ENCODE assay signal across 9 cellular contexts in genomic region chr1:204307334-204307883, GRCh38. TPM values are rescaled to one million over a fixed set of nuclear protein-coding genes. Genes with fewer than 3 reads are reported as not detected.
DNase-seq lines count a peak whose midpoint lies in the region; ATAC-seq lines count a peak whose summit lies in the region.
"Had no signal": no experiment of that assay in that cellular context is flagged by ENCODE, and none has a peak within 500 bp of the region (broad histone marks: within the 10 kb centered on the region; RNA-seq: fewer than 3 reads in every experiment).

No MANE protein-coding gene starts in this region.

- H3K9ac ChIP-seq in adipocyte (ENCODE audit: low read length) = peak overlapping the region; percentile 40

- H3K27me3 ChIP-seq in adipocyte (replicated peaks; ENCODE audit: control insufficient read depth, insufficient read depth, low read length) = peaks cover 13% of the 10 kb centered on the region

- H3K9me3 Mint-ChIP-seq in activated naive CD4-positive, alpha-beta T cell treated with anti-CD3 and anti-CD28 coated beads, Interleukin-2, amount 10 ng/mL, durations not matched to agents 7 days and 5 days = no peaks in the 10 kb centered on the region

- no peaks in the 10 kb centered on the region for H3K4me1 Mint-ChIP-seq in activated naive CD4-positive, alpha-beta T cell treated with anti-CD3 and anti-CD28 coated beads, Interleukin-2, amount 10 ng/mL, durations not matched to agents 7 days and 5 days

- no peaks in the 10 kb centered on the region for H3K9me3 ChIP-seq in adipocyte (ENCODE audit: control insufficient read depth, low read length)

- DNase-seq in DMS 273 (lab: John Stamatoyannopoulos, UW; ENCODE audit: unreplicated experiment) = peak; percentile 63
- no peak for DNase-seq in DMS 273 treated with DMSO at 0.1 percent for 48 hours (lab: John Stamatoyannopoulos, UW)
- DNase-seq in adipocyte (ENCODE audit: low read depth) = peak; percentile 73
- peak; percentile 79 for DNase-seq in islet precursor cell
- no peak for DNase-seq in activated naive CD4-positive, alpha-beta T cell treated with anti-CD3 and anti-CD28 coated beads, Interleukin-2, amount 10 ng/mL, durations not matched to agents 7 days and 5 days

- H3K4me3 ChIP-seq in adipocyte (ENCODE audit: low read length) = peak overlapping the region; percentile 58

- CTCF ChIA-PET in activated naive CD4-positive, alpha-beta T cell treated with anti-CD3 and anti-CD28 coated beads, Interleukin-2, amount 10 ng/mL, durations not matched to agents 7 days and 5 days (lab: Charles Lee) = interaction anchor here (1.1 to 1.7 kb wide), 2 partner anchors 17 to 91 kb away, joined by 4 to 5 read pairs; no protein-coding TSS in a partner anchor

- no peaks in the 10 kb centered on the region for H3K36me3 ChIP-seq in adipocyte (ENCODE audit: control insufficient read depth, insufficient read depth, low read length, severe bottlenecking)

- H3K4me3 Mint-ChIP-seq in activated naive CD4-positive, alpha-beta T cell treated with anti-CD3 and anti-CD28 coated beads, Interleukin-2, amount 10 ng/mL, durations not matched to agents 7 days and 5 days = no peak overlapping the region

- H3K27me3 Mint-ChIP-seq in activated naive CD4-positive, alpha-beta T cell treated with anti-CD3 and anti-CD28 coated beads, Interleukin-2, amount 10 ng/mL, durations not matched to agents 7 days and 5 days = peaks cover 36% of the 10 kb centered on the region

- ATAC-seq in GM19023 (IDR thresholded peaks at IDR 0.05; ENCODE audit: unreplicated experiment) (no peak), GM21423 (IDR thresholded peaks at IDR 0.05; ENCODE audit: unreplicated experiment) (no peak)

- H3K27ac ChIP-seq in temporal lobe (ENCODE audit: low read depth, low read length) = peak overlapping the region; percentile 52
- H3K27ac ChIP-seq: 22Rv1 had no signal

- no peak overlapping the region for H3K27ac Mint-ChIP-seq in activated naive CD4-positive, alpha-beta T cell treated with anti-CD3 and anti-CD28 coated beads, Interleukin-2, amount 10 ng/mL, durations not matched to agents 7 days and 5 days

- peaks cover 17% of the 10 kb centered on the region for H3K4me1 ChIP-seq in adipocyte (ENCODE audit: control insufficient read depth, insufficient read depth, low read length)

- H3K36me3 Mint-ChIP-seq in activated naive CD4-positive, alpha-beta T cell treated with anti-CD3 and anti-CD28 coated beads, Interleukin-2, amount 10 ng/mL, durations not matched to agents 7 days and 5 days = no peaks in the 10 kb centered on the region

RNA-seq across cellular contexts. Expression of gene PLEKHA6, which starts 52.3 kb away (rescaled TPM):
- 10.3 TPM for total RNA-seq in temporal lobe

Comparison
In these comparisons a context has a peak if more than half of its experiments do, and no peak if none do; other contexts are left out.
1. DNase-seq: peak in DMS 273 (single experiment), adipocyte (single experiment) and islet precursor cell (single experiment); none in DMS 273 treated with DMSO at 0.1 percent for 48 hours (single experiment) and activated naive CD4-positive, alpha-beta T cell treated with anti-CD3 and anti-CD28 coated beads, Interleukin-2, amount 10 ng/mL, durations not matched to agents 7 days and 5 days (single experiment).